Comparison of ENCODE assay signal across 31 cellular contexts in the genomic region with DNA sequence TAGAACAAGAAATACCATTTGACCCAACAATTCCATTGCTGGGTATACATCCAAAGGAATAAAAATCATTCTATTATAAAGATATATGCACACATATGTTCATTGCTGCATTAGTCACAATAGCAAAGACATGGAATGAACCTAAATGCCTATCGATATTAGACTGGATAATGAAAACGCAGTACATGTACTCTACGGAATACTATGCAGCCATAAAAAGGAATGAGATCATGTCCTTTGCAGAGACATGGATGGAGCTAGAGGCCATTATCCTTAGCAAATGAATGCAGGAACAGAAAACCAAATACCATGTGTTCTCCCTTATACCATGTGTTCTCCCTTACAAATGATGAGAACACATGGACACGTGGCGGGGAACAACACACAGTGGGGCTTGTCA.
A peak's percentile ranks its signal among the peaks of the same experiment; 100 is the strongest.
DNase-seq lines count a peak whose midpoint lies in the region; ATAC-seq, FAIRE-seq and TF ChIP-seq lines count a peak whose summit lies in the region.
"Had no signal": no experiment of that assay in that cellular context is flagged by ENCODE, and none has a peak within 500 bp of the region (broad histone marks: within the 10 kb centered on the region; RNA-seq: fewer than 3 reads in every experiment).

No MANE protein-coding gene starts in this region.

- no peaks in the 10 kb centered on the region for H3K36me3 ChIP-seq in HEK293 (ENCODE audit: control insufficient read depth in 2 of 2, insufficient read depth in 1 of 2, low read length in 2 of 2)
- H3K36me3 ChIP-seq in K562 (ENCODE audit: control insufficient read depth, insufficient read depth, low read length) = no peaks in the 10 kb centered on the region
- H3K36me3 ChIP-seq: BE2C; BLaER1; BLaER1 treated with 17β-estradiol and CSF1 and Interleukin-3, amounts not matched to agents 10 nM and 100 nM had no signal

- no peak for FAIRE-seq in K562 (lab: Jason Lieb, UNC)
- FAIRE-seq: A204.1, A549, D721Med had no signal

- CTCF ChIA-PET in HEK293 (lab: Yijun Ruan, JAX) (no interaction called here), K562 (lab: Yijun Ruan, JAX; ENCODE audit: low intra/inter-chr PET ratio) (no interaction called here)

- no peak overlapping the region for H3K4me2 ChIP-seq in K562 (ENCODE audit: insufficient read depth, low read length)
- H3K4me2 ChIP-seq: A549; BLaER1; BLaER1 treated with 17β-estradiol and CSF1 and Interleukin-3, amounts not matched to agents 10 nM and 100 nM had no signal

- no peaks in the 10 kb centered on the region for H3K9me1 ChIP-seq in K562 (ENCODE audit: control insufficient read depth, insufficient read depth, low read length)

- no peaks in the 10 kb centered on the region for H4K20me1 ChIP-seq in K562 (replicated peaks; ENCODE audit: control insufficient read depth, insufficient read depth, low read length)
- H4K20me1 ChIP-seq: BLaER1; BLaER1 treated with 17β-estradiol and CSF1 and Interleukin-3, amounts not matched to agents 10 nM and 100 nM had no signal

- no peak overlapping the region for H2AFZ ChIP-seq in K562 (ENCODE audit: low read depth, low read length)

- no TSS peak for BruUV-seq in K562 (replicated peaks; lab: Mats Ljungman, UMichigan)

- no peak for TF ChIP-seq RAD21 in K562 (CRISPR knock-in tag; conservative IDR thresholded peaks at IDR 0.05 in 1 of 2, IDR thresholded peaks at IDR 0.05 in 1 of 2)

- intact Hi-C loops in K562 (cut with micrococcal nuclease) = no loop called here

- no peak for TF ChIP-seq EP300 in K562 (IDR thresholded peaks at IDR 0.05; ENCODE audit: low read length)

- DNase-seq in K562 (ENCODE audit: extremely low read depth in 1 of 4, low spot score in 3 of 4) (no peak), NCI-H128 (lab: John Stamatoyannopoulos, UW; ENCODE audit: unreplicated experiment) (no peak)
- no peak for DNase-seq in effector CD4-positive, alpha-beta T cell
- DNase-seq: 8988T; ACHN; AML-193; BE2C; C1 segment of cervical spinal cord; Caco-2; Calu3; CD4-positive, alpha-beta memory T cell; CD4-positive, alpha-beta T cell; CD4-positive, CD25-positive, alpha-beta regulatory T cell; CD8-positive, alpha-beta memory T cell; CD8-positive, alpha-beta T cell; COR-L47; DMS 273 treated with DMSO at 0.1 percent for 48 hours; DMS153; DMS53; DMS79; DMS79 treated with DMSO at 0.1 percent for 48 hours; DND-41; EL had no signal

- H3K4me3 ChIP-seq in HEK293 (ENCODE audit: low read depth, low read length) = no peak overlapping the region
- H3K4me3 ChIP-seq in K562 = no peak overlapping the region
- H3K4me3 ChIP-seq: A549; BLaER1; BLaER1 treated with 17β-estradiol and CSF1 and Interleukin-3, amounts not matched to agents 10 nM and 100 nM had no signal

- H3K27me3 ChIP-seq in K562 (ENCODE audit: control insufficient read depth in 2 of 2, insufficient read depth in 2 of 2, low read length in 2 of 2) = no peaks in the 10 kb centered on the region
- H3K27me3 ChIP-seq: BE2C; BLaER1; BLaER1 treated with 17β-estradiol and CSF1 and Interleukin-3, amounts not matched to agents 10 nM and 100 nM had no signal

- H3K4me1 ChIP-seq in HEK293 (ENCODE audit: control insufficient read depth, insufficient read depth, low read length) (no peaks in the 10 kb centered on the region), K562 (replicated peaks in 1 of 2; ENCODE audit: control insufficient read depth in 2 of 2, insufficient read depth in 2 of 2, low read length in 2 of 2) (peaks cover 3% of the 10 kb centered on the region in 2 experiments; a peak in 4 of 5 replicates)
- H3K4me1 ChIP-seq: A549, BE2C, BLaER1 had no signal

- H3K9me3 ChIP-seq in HEK293 (ENCODE audit: control insufficient read depth, insufficient read depth, low read depth, low read length) = no peaks in the 10 kb centered on the region
- H3K9me3 ChIP-seq in K562 (replicated peaks; ENCODE audit: control insufficient read depth, insufficient read depth, low read depth, low read length) = peaks cover 5% of the 10 kb centered on the region
- H3K9me3 ChIP-seq: A549, BE2C, Caco-2 had no signal

- no peaks in the 10 kb centered on the region for H3K79me2 ChIP-seq in K562 (ENCODE audit: control insufficient read depth, insufficient read depth, low read length)

- POLR2A ChIA-PET in HEK293 (lab: Yijun Ruan, JAX) = no interaction called here
- POLR2A ChIA-PET in K562 (lab: Yijun Ruan, JAX) = no interaction called here

- no peak for ATAC-seq in K562
- ATAC-seq: A549; CD8-positive, alpha-beta T cell had no signal

- no peak overlapping the region for H3K27ac ChIP-seq in HEK293 (ENCODE audit: extremely low read depth, low read depth, low read length)
- H3K27ac ChIP-seq in K562 (ENCODE audit: extremely low read depth, low read depth, low read length) = no peak overlapping the region
- H3K27ac ChIP-seq: 22Rv1; A549; BLaER1; BLaER1 treated with 17β-estradiol and CSF1 and Interleukin-3, amounts not matched to agents 10 nM and 100 nM; C4-2B had no signal

- no peak for TF ChIP-seq CTCF in HEK293 (tag by site-specific recombination; IDR thresholded peaks at IDR 0.05)
- no peak for TF ChIP-seq CTCF in K562 (IDR thresholded peaks at IDR 0.05 in 2 of 3, conservative IDR thresholded peaks at IDR 0.05 in 1 of 3; ENCODE audit: insufficient read depth in 2 of 3, low read depth in 1 of 3, low read length in 3 of 3)

- 87% methylated on average over 5 of the region's 5 CpGs for WGBS in K562 (ENCODE audit: insufficient coverage, low coverage, missing lambda C conversion rate)

- H3K9ac ChIP-seq in K562 (ENCODE audit: insufficient read depth in 1 of 2, low read depth in 2 of 2, low read length in 2 of 2) = no peak overlapping the region
- H3K9ac ChIP-seq: BLaER1; BLaER1 treated with 17β-estradiol and CSF1 and Interleukin-3, amounts not matched to agents 10 nM and 100 nM had no signal

- in situ Hi-C loops in K562 (cut with MboI) = no loop called here

- no peak for TF ChIP-seq POLR2A in K562 (conservative IDR thresholded peaks at IDR 0.05)

TF ChIP-seq in HEK293, 187 proteins besides CTCF, POLR2A, EP300 and RAD21:
- TF ChIP-seq ZNF175 (tag by site-specific recombination; IDR thresholded peaks at IDR 0.05) (no peak), ZNF146 (tag by site-specific recombination; IDR thresholded peaks at IDR 0.05) (peak; percentile 58), YY1 (tag by site-specific recombination; IDR thresholded peaks at IDR 0.05) (no peak), ZNF221 (tag by site-specific recombination; IDR thresholded peaks at IDR 0.05; ENCODE audit: borderline replicate concordance) (no peak)
TF ChIP-seq in HEK293: peak in this region for 1.

TF ChIP-seq in K562, 482 proteins besides CTCF, POLR2A, EP300 and RAD21:
- TF ChIP-seq CCNT2 (IDR thresholded peaks at IDR 0.05; ENCODE audit: borderline replicate concordance, extremely low read depth, insufficient read length, low read depth, low read length) = no peak
- TF ChIP-seq RBM25 (IDR thresholded peaks at IDR 0.05; ENCODE audit: low read depth, low read length, severe bottlenecking) = peak; percentile 24
- peak; percentile 84 for TF ChIP-seq ZNF146 (CRISPR knock-in tag; IDR thresholded peaks at IDR 0.05; ENCODE audit: unreplicated experiment)
TF ChIP-seq in K562: peak in this region for 2.
